8 cellular contexts compared by ENCODE assay signal in genomic region chr7:2037805-2038635, GRCh38.
A peak's percentile ranks its signal among the peaks of the same experiment; 100 is the strongest.
DNase-seq lines count a peak whose midpoint lies in the region; ATAC-seq and TF ChIP-seq lines count a peak whose summit lies in the region.

No MANE protein-coding gene starts in this region.

- peaks cover 0 to 11% (median 7%) of the 10 kb centered on the region in 4 donors for H3K4me1 ChIP-seq in upper lobe of left lung
- no peaks in the 10 kb centered on the region for H3K4me1 ChIP-seq in endodermal cell (ENCODE audit: control insufficient read depth, insufficient read depth, low read length)

- peaks cover 10% of the 10 kb centered on the region for H3K36me3 Mint-ChIP-seq in activated naive CD8-positive, alpha-beta T cell
- H3K36me3 Mint-ChIP-seq in endodermal cell (ENCODE audit: low read depth): peaks cover 24% of the 10 kb centered on the region
- H3K36me3 Mint-ChIP-seq in glutamatergic neuron (ENCODE audit: unreplicated experiment): peaks cover 13% of the 10 kb centered on the region

- H3K36me3 ChIP-seq in upper lobe of left lung: no peaks in the 10 kb centered on the region
- H3K36me3 ChIP-seq in endodermal cell (ENCODE audit: control insufficient read depth, insufficient read depth, low read length): peaks cover 17% of the 10 kb centered on the region

- no peaks in the 10 kb centered on the region for H3K9me3 ChIP-seq in upper lobe of left lung
- H3K9me3 ChIP-seq in endodermal cell (ENCODE audit: control insufficient read depth, low read length): peaks cover 7% of the 10 kb centered on the region

- no peaks in the 10 kb centered on the region for H3K27me3 Mint-ChIP-seq in activated naive CD8-positive, alpha-beta T cell
- H3K27me3 Mint-ChIP-seq in endodermal cell (ENCODE audit: insufficient read depth): no peaks in the 10 kb centered on the region
- H3K27me3 Mint-ChIP-seq in glutamatergic neuron (ENCODE audit: unreplicated experiment): peaks cover 5% of the 10 kb centered on the region

- H3K27ac ChIP-seq in upper lobe of left lung (peak overlapping the region in 2 of 4 donors; percentile 40 to 61), endodermal cell (ENCODE audit: low read depth, low read length) (no peak overlapping the region)

- no peaks in the 10 kb centered on the region for H3K27me3 ChIP-seq in upper lobe of left lung
- no peaks in the 10 kb centered on the region for H3K27me3 ChIP-seq in endodermal cell (ENCODE audit: control insufficient read depth, insufficient read depth, low read length, poor library complexity, severe bottlenecking)

- peak overlapping the region; percentile 90 for H3K27ac Mint-ChIP-seq in activated naive CD8-positive, alpha-beta T cell
- no peak overlapping the region for H3K27ac Mint-ChIP-seq in endodermal cell
- H3K27ac Mint-ChIP-seq in glutamatergic neuron (ENCODE audit: unreplicated experiment): no peak overlapping the region

- peak; percentile 58 for DNase-seq in activated effector memory CD4-positive, alpha-beta T cell treated with anti-CD3 and anti-CD28 coated beads, Interleukin-2, amount 50 U/mL, for 16 hours
- DNase-seq in activated effector memory CD4-positive, alpha-beta T cell treated with Interleukin-2 at 50 U/mL for 16 hours: no peak
- peak; percentile 38 for DNase-seq in left kidney (ENCODE audit: low read depth, low spot score)
- no peak for DNase-seq in upper lobe of left lung
- no peak for DNase-seq in endodermal cell
- no peak for DNase-seq in DMS79 treated with DMSO at 0.1 percent for 48 hours (lab: John Stamatoyannopoulos, UW)
- no peak for DNase-seq in glutamatergic neuron

- peaks cover 56% of the 10 kb centered on the region for H3K4me1 Mint-ChIP-seq in activated naive CD8-positive, alpha-beta T cell (ENCODE audit: low read depth)
- H3K4me1 Mint-ChIP-seq in endodermal cell (peaks cover 26% of the 10 kb centered on the region), glutamatergic neuron (ENCODE audit: low read depth, unreplicated experiment) (peaks cover 9% of the 10 kb centered on the region)

- TF ChIP-seq CTCF in upper lobe of left lung (IDR thresholded peaks at IDR 0.05): no peak
- TF ChIP-seq CTCF in endodermal cell (conservative IDR thresholded peaks at IDR 0.05): no peak
- no peak for TF ChIP-seq CTCF in glutamatergic neuron (IDR thresholded peaks at IDR 0.05; ENCODE audit: partially characterized antibody, unreplicated experiment)

- no peaks in the 10 kb centered on the region for H3K9me3 Mint-ChIP-seq in activated naive CD8-positive, alpha-beta T cell (ENCODE audit: low read depth)
- peaks cover 13% of the 10 kb centered on the region for H3K9me3 Mint-ChIP-seq in endodermal cell
- peaks cover 9% of the 10 kb centered on the region for H3K9me3 Mint-ChIP-seq in glutamatergic neuron (ENCODE audit: unreplicated experiment)

- no peak for TF ChIP-seq EP300 in upper lobe of left lung (IDR thresholded peaks at IDR 0.05)

- no peak for TF ChIP-seq POLR2A in upper lobe of left lung (IDR thresholded peaks at IDR 0.05)

- WGBS in upper lobe of left lung, 2 donors: 32 to 35% methylated on average over 15 of the region's 15 CpGs
- 91 to 98% methylated on average over 12 to 15 of the region's 15 CpGs for WGBS in endodermal cell (ENCODE audit: insufficient coverage in 1 of 2, insufficient read length in 1 of 2), 2 experiments

- H3K9ac ChIP-seq in endodermal cell (ENCODE audit: extremely low read depth, low read length, poor library complexity, severe bottlenecking): no peak overlapping the region

- peak overlapping the region; percentile 87 for H3K4me3 Mint-ChIP-seq in activated naive CD8-positive, alpha-beta T cell
- H3K4me3 Mint-ChIP-seq in endodermal cell: no peak overlapping the region
- H3K4me3 Mint-ChIP-seq in glutamatergic neuron (ENCODE audit: unreplicated experiment): no peak overlapping the region

- ATAC-seq in upper lobe of left lung (ENCODE audit: low FRiP score in 2 of 2): peak in 1 of 2 donors; percentile 63

- H3K4me3 ChIP-seq in upper lobe of left lung (peak overlapping the region in 3 of 4 donors; percentile 7 to 39 (median 28)), endodermal cell (ENCODE audit: low read length) (no peak overlapping the region)

Comparison
In these comparisons a context has a peak if more than half of its experiments do, and no peak if none do; other contexts are left out.
1. DNase-seq: peak in activated effector memory CD4-positive, alpha-beta T cell treated with anti-CD3 and anti-CD28 coated beads, Interleukin-2, amount 50 U/mL, for 16 hours (single experiment) and left kidney (single experiment); none in activated effector memory CD4-positive, alpha-beta T cell treated with Interleukin-2 at 50 U/mL for 16 hours (single experiment), upper lobe of left lung (0 of 2), endodermal cell (single experiment), DMS79 treated with DMSO at 0.1 percent for 48 hours (single experiment) and glutamatergic neuron (single experiment).